32 cellular contexts compared by ENCODE assay signal in the genomic region with DNA sequence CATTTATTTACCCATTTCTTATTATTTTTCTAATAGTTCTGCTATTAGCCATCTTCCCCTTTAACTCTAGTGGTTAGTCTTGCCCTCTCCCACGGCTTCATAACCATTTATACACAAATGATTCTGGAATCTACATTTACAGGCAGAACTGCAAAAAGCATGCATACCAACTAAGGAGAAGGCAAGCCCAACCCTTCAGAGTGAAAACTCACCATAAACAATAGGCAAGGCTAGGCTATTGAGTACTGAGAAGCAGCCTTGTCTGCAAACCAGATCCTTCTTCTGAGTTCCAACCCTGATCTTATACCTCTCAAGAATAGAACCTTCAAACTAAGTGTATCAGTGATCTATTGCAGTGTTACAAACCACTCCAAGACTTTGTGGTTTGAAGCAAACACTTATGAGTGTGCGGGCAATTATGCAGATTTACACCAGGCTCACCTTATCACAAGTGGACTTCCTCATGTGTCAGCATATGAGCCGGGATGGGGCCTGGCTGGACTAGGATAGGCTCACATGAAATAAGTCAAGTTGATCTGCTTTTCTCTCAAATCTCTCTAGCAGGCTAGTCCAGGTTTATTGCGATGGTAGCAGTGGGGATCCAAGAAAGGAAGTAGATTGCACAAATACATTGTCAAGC.
"Had no signal": no experiment of that assay in that cellular context is flagged by ENCODE, and none has a peak within 500 bp of the region (broad histone marks: within the 10 kb centered on the region; RNA-seq: fewer than 3 reads in every experiment).

No MANE protein-coding gene starts in this region.

- H3K4me3 ChIP-seq: cardiac muscle cell, colonic mucosa, gastrocnemius medialis, suprapubic skin, tibial artery had no signal

- H3K27me3 ChIP-seq: cardiac muscle cell, colonic mucosa, gastrocnemius medialis, suprapubic skin, tibial artery had no signal

- H3K27ac Mint-ChIP-seq: activated naive CD8-positive, alpha-beta T cell; immature natural killer cell; mesothelial cell of epicardium; naive B cell; nephron progenitor cell had no signal

- ATAC-seq: activated CD4-positive, CD25-positive, alpha-beta regulatory T cell treated with anti-CD3 and anti-CD28 coated beads, Interleukin-2, amount 50 U/mL, for 24 hours; gastrocnemius medialis; right cardiac atrium had no signal

- H3K4me1 Mint-ChIP-seq: immature natural killer cell, naive B cell, nephron progenitor cell had no signal

- H3K9me3 ChIP-seq: colonic mucosa, gastrocnemius medialis, suprapubic skin, tibial artery had no signal

- DNase-seq: activated CD4-positive, alpha-beta T cell treated with anti-CD3 and anti-CD28 coated beads for 48 hours; activated CD4-positive, alpha-beta T cell treated with anti-CD3 and anti-CD28 coated beads, Interleukin-2, amount 50 U/mL, for 48 hours; activated CD8-positive, alpha-beta memory T cell treated with anti-CD3 and anti-CD28 coated beads for 24 hours; activated effector memory CD4-positive, alpha-beta T cell treated with Interleukin-2 at 50 U/mL for 16 hours; activated naive CD4-positive, alpha-beta T cell treated with Interleukin-2 at 50 U/mL for 16 hours; anterior cingulate cortex; cerebellar nuclear complex; colonic mucosa; dorsolateral prefrontal cortex; effector memory CD4-positive, alpha-beta T cell; erythroblast; gastrocnemius medialis; glutamatergic neuron; immature natural killer cell; kidney; naive B cell; nephron progenitor cell; nucleus accumbens; right cardiac atrium; stimulated activated CD4-positive, alpha-beta T cell treated with anti-CD3 and anti-CD28 coated beads, Interleukin-15, amount 100 ng/mL, for 24 hours; stimulated activated CD4-positive, alpha-beta T cell treated with anti-CD3 and anti-CD28 coated beads, Interleukin-2, amount 100 ng/mL, for 24 hours; stimulated activated naive CD4-positive, alpha-beta T cell; tibial artery had no signal

- H3K4me3 Mint-ChIP-seq: activated naive CD8-positive, alpha-beta T cell; brain; immature natural killer cell; mesothelial cell of epicardium; naive B cell; nephron progenitor cell had no signal

- FAIRE-seq: kidney, TTC549 had no signal

- H3K9me3 Mint-ChIP-seq: mesothelial cell of epicardium, nephron progenitor cell had no signal

- H3K27ac ChIP-seq: cardiac muscle cell, colonic mucosa, gastrocnemius medialis, parathyroid adenoma, suprapubic skin, tibial artery, VCaP had no signal

- H3K4me1 ChIP-seq: colonic mucosa, gastrocnemius medialis, parathyroid adenoma, suprapubic skin, tibial artery had no signal

- H3K27me3 Mint-ChIP-seq: activated naive CD8-positive, alpha-beta T cell; naive B cell had no signal

- H3K9ac ChIP-seq: parathyroid adenoma had no signal

- H2AFZ ChIP-seq: parathyroid adenoma had no signal

- H3K79me2 ChIP-seq: parathyroid adenoma had no signal

- H3K36me3 ChIP-seq: cardiac muscle cell, colonic mucosa, gastrocnemius medialis, suprapubic skin, tibial artery had no signal

- H3K36me3 Mint-ChIP-seq: activated naive CD8-positive, alpha-beta T cell; brain; immature natural killer cell; mesothelial cell of epicardium; naive B cell had no signal
